20 cellular contexts compared by ENCODE assay signal in genomic region chr7:155941688-155942087, GRCh38.
"Had no signal": no experiment of that assay in that cellular context is flagged by ENCODE, and none has a peak within 500 bp of the region (broad histone marks: within the 10 kb centered on the region; RNA-seq: fewer than 3 reads in every experiment).

No MANE protein-coding gene starts in this region.

- H3K27ac ChIP-seq: coronary artery, epithelial cell of prostate, esophagus muscularis mucosa, gastrocnemius medialis, heart right ventricle, ovary, right atrium auricular region, suprapubic skin, tibial artery, upper lobe of left lung, vagina had no signal

- ATAC-seq: gastrocnemius medialis; heart right ventricle; left lobe of liver; naive thymus-derived CD8-positive, alpha-beta T cell; stimulated activated naive CD8-positive, alpha-beta T cell treated with anti-CD3 and anti-CD28 coated beads, Interleukin-15, Interleukin-2, amounts not matched to agents 100 U/mL and 50 U/mL, for 24 hours had no signal

- H3K9me3 ChIP-seq: gastrocnemius medialis, ovary, right atrium auricular region, suprapubic skin, tibial artery, vagina had no signal

- H3K4me1 ChIP-seq: esophagus muscularis mucosa, gastrocnemius medialis, heart right ventricle, right atrium auricular region, suprapubic skin, tibial artery, upper lobe of left lung, vagina had no signal

- H3K36me3 ChIP-seq: esophagus muscularis mucosa, gastrocnemius medialis, heart right ventricle, ovary, right atrium auricular region, suprapubic skin, tibial artery, upper lobe of left lung, vagina had no signal

- H3K27me3 ChIP-seq: gastrocnemius medialis, ovary, right atrium auricular region, suprapubic skin, upper lobe of left lung, vagina had no signal

- H3K4me3 ChIP-seq: coronary artery, esophagus muscularis mucosa, gastrocnemius medialis, heart right ventricle, ovary, right atrium auricular region, smooth muscle cell, suprapubic skin, tibial artery, upper lobe of left lung, vagina had no signal

- DNase-seq: effector memory CD4-positive, alpha-beta T cell; gastrocnemius medialis; heart right ventricle; hypothalamus; mammary epithelial cell; naive thymus-derived CD8-positive, alpha-beta T cell; nucleus accumbens; ovary; stimulated activated CD4-positive, alpha-beta T cell treated with anti-CD3 and anti-CD28 coated beads, Interleukin-2, amount 100 ng/mL, for 48 hours; stimulated activated naive CD8-positive, alpha-beta T cell treated with anti-CD3 and anti-CD28 coated beads, Interleukin-15, Interleukin-2, amounts not matched to agents 100 U/mL and 50 U/mL, for 24 hours; tibial artery; upper lobe of left lung had no signal
